Comparison of ENCODE assay signal across 9 cellular contexts in genomic region chr1:39666772-39667171, GRCh38. TPM values are rescaled to one million over a fixed set of nuclear protein-coding genes. Genes with fewer than 3 reads are reported as not detected.
DNase-seq lines count a peak whose midpoint lies in the region; ATAC-seq and TF ChIP-seq lines count a peak whose summit lies in the region.
"Had no signal": no experiment of that assay in that cellular context is flagged by ENCODE, and none has a peak within 500 bp of the region (broad histone marks: within the 10 kb centered on the region; RNA-seq: fewer than 3 reads in every experiment).

No MANE protein-coding gene starts in this region.

- no peak overlapping the region for H3K4me3 ChIP-seq in thyroid gland (replicated peaks in 1 of 3)
- no peak overlapping the region for H3K4me3 ChIP-seq in aorta (ENCODE audit: low read length in 2 of 2)
- H3K4me3 ChIP-seq: heart right ventricle had no signal

- no peaks in the 10 kb centered on the region for H3K9me3 Mint-ChIP-seq in activated T-cell treated with anti-CD3 and anti-CD28 coated beads, Interleukin-2, amount 50 U/mL, for 4 hours

- H3K27me3 ChIP-seq in thyroid gland (no peaks in the 10 kb centered on the region), aorta (ENCODE audit: control insufficient read depth in 1 of 2, insufficient read depth in 2 of 2, low read length in 1 of 2) (no peaks in the 10 kb centered on the region)

- no peak for TF ChIP-seq POLR2A in thyroid gland (IDR thresholded peaks at IDR 0.05)

- H3K4me1 ChIP-seq in thyroid gland: peaks cover 7 to 8% of the 10 kb centered on the region in 2 donors
- no peaks in the 10 kb centered on the region for H3K4me1 ChIP-seq in aorta (ENCODE audit: control insufficient read depth in 1 of 2, insufficient read depth in 2 of 2, low read length in 2 of 2)

- no peaks in the 10 kb centered on the region for H3K36me3 Mint-ChIP-seq in activated T-cell treated with anti-CD3 and anti-CD28 coated beads, Interleukin-2, amount 50 U/mL, for 4 hours (ENCODE audit: insufficient read depth)

- 90 to 91% methylated on average over 3 of the region's 3 CpGs for WGBS in thyroid gland, 2 donors
- WGBS in aorta, 2 donors: 91 to 92% methylated on average over 3 of the region's 3 CpGs

- H3K36me3 ChIP-seq in thyroid gland: no peaks in the 10 kb centered on the region
- H3K36me3 ChIP-seq in aorta (ENCODE audit: control insufficient read depth in 1 of 2, insufficient read depth in 2 of 2, low read length in 1 of 2): no peaks in the 10 kb centered on the region

- peaks cover 14% of the 10 kb centered on the region for H3K4me1 Mint-ChIP-seq in activated T-cell treated with anti-CD3 and anti-CD28 coated beads, Interleukin-2, amount 50 U/mL, for 4 hours (ENCODE audit: low read depth)

- no peak overlapping the region for H3K27ac ChIP-seq in thyroid gland
- no peak overlapping the region for H3K27ac ChIP-seq in aorta (ENCODE audit: low read depth in 1 of 2, low read length in 2 of 2)
- H3K27ac ChIP-seq: heart right ventricle had no signal

- ATAC-seq in GM18502 (IDR thresholded peaks at IDR 0.05; ENCODE audit: poor library complexity, unreplicated experiment) (peak; percentile 90), GM19395 (IDR thresholded peaks at IDR 0.05; ENCODE audit: unreplicated experiment) (peak; percentile 88), HG02973 (IDR thresholded peaks at IDR 0.05; ENCODE audit: unreplicated experiment) (peak; percentile 81), aorta (ENCODE audit: low FRiP score) (no peak), SK-N-SH treated with all-trans-retinoic acid at 6 μM for 48 hours (no peak)
- peak; percentile 94 to 95 for ATAC-seq in activated T-cell treated with anti-CD3 and anti-CD28 coated beads, Interleukin-2, amount 50 U/mL, for 4 hours
- ATAC-seq: heart right ventricle had no signal

- no peaks in the 10 kb centered on the region for H3K9me3 ChIP-seq in thyroid gland
- no peaks in the 10 kb centered on the region for H3K9me3 ChIP-seq in aorta (ENCODE audit: control insufficient read depth, low read length)
- H3K9me3 ChIP-seq: heart right ventricle had no signal

- peaks cover 26% of the 10 kb centered on the region for H3K27me3 Mint-ChIP-seq in activated T-cell treated with anti-CD3 and anti-CD28 coated beads, Interleukin-2, amount 50 U/mL, for 4 hours (ENCODE audit: low read depth)

- intact Hi-C loops in thyroid gland (cut with DNase I): no loop called here
- intact Hi-C loops in aorta (cut with DNase I): no loop called here

- no peak for DNase-seq in activated T-cell treated with anti-CD3 and anti-CD28 coated beads, Interleukin-2, amount 50 U/mL, for 4 hours
- DNase-seq in thyroid gland: no peak
- DNase-seq in aorta: no peak
- no peak for DNase-seq in HT-29 (ENCODE audit: low spot score)
- DNase-seq: heart right ventricle had no signal

- H3K4me3 Mint-ChIP-seq in activated T-cell treated with anti-CD3 and anti-CD28 coated beads, Interleukin-2, amount 50 U/mL, for 4 hours: no peak overlapping the region

- no peak for TF ChIP-seq CTCF in thyroid gland (IDR thresholded peaks at IDR 0.05)

TF ChIP-seq in SK-N-SH treated with all-trans-retinoic acid at 6 μM for 48 hours, 23 proteins besides CTCF, POLR2A, EP300 and RAD21:
- TF ChIP-seq POU6F1 (CRISPR knock-in tag; IDR thresholded peaks at IDR 0.05; ENCODE audit: borderline replicate concordance, low read depth) (no peak), PPARA (CRISPR knock-in tag; IDR thresholded peaks at IDR 0.05; ENCODE audit: borderline replicate concordance) (no peak), BACH2 (CRISPR knock-in tag; IDR thresholded peaks at IDR 0.05; ENCODE audit: borderline replicate concordance) (no peak), ZC3H10 (CRISPR knock-in tag; IDR thresholded peaks at IDR 0.05) (no peak), ISL1 (CRISPR knock-in tag; IDR thresholded peaks at IDR 0.05) (no peak), TCF4 (CRISPR knock-in tag; IDR thresholded peaks at IDR 0.05; ENCODE audit: borderline replicate concordance) (no peak), ZNF565 (CRISPR knock-in tag; conservative IDR thresholded peaks at IDR 0.05; ENCODE audit: low read depth) (no peak), TSHZ2 (CRISPR knock-in tag; IDR thresholded peaks at IDR 0.05) (no peak), OSR1 (CRISPR knock-in tag; IDR thresholded peaks at IDR 0.05) (no peak), CSRNP3 (CRISPR knock-in tag; IDR thresholded peaks at IDR 0.05) (no peak), GLIS3 (CRISPR knock-in tag; IDR thresholded peaks at IDR 0.05) (no peak), ESRRG (CRISPR knock-in tag; IDR thresholded peaks at IDR 0.05) (no peak), RARB (CRISPR knock-in tag; IDR thresholded peaks at IDR 0.05) (no peak)
TF ChIP-seq in SK-N-SH treated with all-trans-retinoic acid at 6 μM for 48 hours: peak in this region for 0.

RNA-seq across cellular contexts. Expression of gene NT5C1A, which starts 5.1 kb away (rescaled TPM):
- not detected for total RNA-seq in activated T-cell treated with anti-CD3 and anti-CD28 coated beads, Interleukin-2, amount 50 U/mL, for 4 hours
- total RNA-seq in thyroid gland (under 1 TPM in 2 of 4 donors, not detected in 2; 0.33 to 0.73 TPM), aorta (under 1 TPM in 1 of 2 donors, not detected in 1; 0.57 TPM)
- under 1 TPM in 1 of 2 donors, not detected in 1; 0.46 TPM for polyA plus RNA-seq in aorta
- total RNA-seq in HT-29 (2014; rRNA removed; shearing (Covaris generic)): not detected in 2 replicates

RNA-seq across cellular contexts. Expression of gene HPCAL4, which starts 24.5 kb away (rescaled TPM):
- total RNA-seq in activated T-cell treated with anti-CD3 and anti-CD28 coated beads, Interleukin-2, amount 50 U/mL, for 4 hours: under 1 TPM; 0.05 to 0.38 (median 0.33) TPM
- total RNA-seq in thyroid gland: under 1 TPM; 0.11 to 0.83 (median 0.29) TPM
- not detected for total RNA-seq in aorta
- polyA plus RNA-seq in aorta: not detected
- not detected in 2 replicates for total RNA-seq in HT-29 (2014; rRNA removed; shearing (Covaris generic))

RNA-seq across cellular contexts. Expression of gene HEYL, which starts 27.3 kb away (rescaled TPM):
- under 1 TPM; 0.05 to 0.11 (median 0.08) TPM for total RNA-seq in activated T-cell treated with anti-CD3 and anti-CD28 coated beads, Interleukin-2, amount 50 U/mL, for 4 hours
- 10 to 100 TPM in 2 of 4 donors, 1 to 10 TPM in 2; 9.3 to 17.0 (median 11.5) TPM for total RNA-seq in thyroid gland
- total RNA-seq in aorta: 10 to 100 TPM; 26.3 to 35.4 TPM
- polyA plus RNA-seq in aorta: 10 to 100 TPM; 24.2 to 68.6 TPM
- 0.05 and 0.16 TPM in 2 replicates for total RNA-seq in HT-29 (2014; rRNA removed; shearing (Covaris generic))

Comparison
In these comparisons a context has a peak if more than half of its experiments do, and no peak if none do; other contexts are left out.
1. ATAC-seq: peak in GM18502 (single experiment), GM19395 (single experiment), HG02973 (single experiment) and activated T-cell treated with anti-CD3 and anti-CD28 coated beads, Interleukin-2, amount 50 U/mL, for 4 hours (2 of 2); none in aorta (single experiment) and SK-N-SH treated with all-trans-retinoic acid at 6 μM for 48 hours (single experiment).